Comparison of ENCODE assay signal across 8 cellular contexts in the genomic region with DNA sequence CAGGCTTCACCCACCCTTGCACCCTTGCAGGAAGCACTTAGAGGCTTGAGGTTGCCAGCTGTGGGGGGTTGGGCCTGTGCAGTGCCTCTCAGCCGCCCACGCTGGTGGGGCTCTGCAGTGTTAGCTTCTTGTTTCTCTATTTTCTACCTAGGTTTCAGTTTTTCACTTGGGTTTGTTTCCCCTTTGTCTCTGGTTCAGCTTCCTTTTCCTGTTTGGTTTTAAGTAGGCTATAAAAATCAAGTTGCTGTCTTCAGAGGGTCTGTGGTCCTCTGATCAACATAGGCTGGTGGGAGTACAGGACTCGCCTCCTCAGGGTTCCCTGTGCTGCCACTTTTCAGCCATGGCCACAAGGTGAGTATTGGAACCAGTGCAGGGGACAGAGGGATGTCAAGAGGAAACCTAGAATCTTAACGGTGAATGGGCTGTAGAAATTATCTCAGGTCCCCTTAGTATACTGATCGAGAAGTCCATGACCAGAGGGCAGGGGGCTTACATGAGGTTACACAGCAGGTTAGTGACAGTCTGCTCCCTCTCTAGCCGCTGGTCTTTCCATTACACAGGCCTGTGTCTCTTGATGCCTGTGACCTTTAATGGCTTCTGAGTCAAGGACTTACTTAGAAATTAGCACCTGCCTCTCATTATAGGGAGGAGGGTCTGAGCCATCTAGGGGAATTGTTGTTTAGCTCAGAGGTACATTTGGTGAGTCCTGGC. TPM values are rescaled to one million over a fixed set of nuclear protein-coding genes. Genes with fewer than 3 reads are reported as not detected.
A peak's percentile ranks its signal among the peaks of the same experiment; 100 is the strongest.
DNase-seq lines count a peak whose midpoint lies in the region; ATAC-seq and TF ChIP-seq lines count a peak whose summit lies in the region.

A gene with protein sequence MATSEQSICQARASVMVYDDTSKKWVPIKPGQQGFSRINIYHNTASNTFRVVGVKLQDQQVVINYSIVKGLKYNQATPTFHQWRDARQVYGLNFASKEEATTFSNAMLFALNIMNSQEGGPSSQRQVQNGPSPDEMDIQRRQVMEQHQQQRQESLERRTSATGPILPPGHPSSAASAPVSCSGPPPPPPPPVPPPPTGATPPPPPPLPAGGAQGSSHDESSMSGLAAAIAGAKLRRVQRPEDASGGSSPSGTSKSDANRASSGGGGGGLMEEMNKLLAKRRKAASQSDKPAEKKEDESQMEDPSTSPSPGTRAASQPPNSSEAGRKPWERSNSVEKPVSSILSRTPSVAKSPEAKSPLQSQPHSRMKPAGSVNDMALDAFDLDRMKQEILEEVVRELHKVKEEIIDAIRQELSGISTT (plus strand): TSS at position 262 of the 711 bp plus-strand sequence. CDS start 79 bp downstream, at position 341.

- CTCF ChIA-PET in activated naive CD4-positive, alpha-beta T cell treated with anti-CD3 and anti-CD28 coated beads, Interleukin-2, amount 10 ng/mL, durations not matched to agents 7 days and 5 days (lab: Charles Lee): interaction anchor here (0.8 to 22.9 kb wide), 7 partner anchors 8 to 159 kb away, joined by 3 to 488 read pairs (median 8); no protein-coding TSS in a partner anchor

- H3K36me3 Mint-ChIP-seq in activated naive CD4-positive, alpha-beta T cell treated with anti-CD3 and anti-CD28 coated beads, Interleukin-2, amount 10 ng/mL, durations not matched to agents 7 days and 5 days: peaks cover 47% of the 10 kb centered on the region

- peak within 1 kb of the TSS; percentile 80 to 93 (median 84) for H3K27ac ChIP-seq in Peyer's patch

- peak within 1 kb of the TSS; percentile 90 for H3K4me3 Mint-ChIP-seq in activated naive CD4-positive, alpha-beta T cell treated with anti-CD3 and anti-CD28 coated beads, Interleukin-2, amount 10 ng/mL, durations not matched to agents 7 days and 5 days

- H3K36me3 ChIP-seq in Peyer's patch: no peaks in the 10 kb centered on the region

- H3K9me3 Mint-ChIP-seq in activated naive CD4-positive, alpha-beta T cell treated with anti-CD3 and anti-CD28 coated beads, Interleukin-2, amount 10 ng/mL, durations not matched to agents 7 days and 5 days: no peaks in the 10 kb centered on the region

- no peaks in the 10 kb centered on the region for H3K9me3 ChIP-seq in Peyer's patch

- no peaks in the 10 kb centered on the region for H3K27me3 Mint-ChIP-seq in activated naive CD4-positive, alpha-beta T cell treated with anti-CD3 and anti-CD28 coated beads, Interleukin-2, amount 10 ng/mL, durations not matched to agents 7 days and 5 days

- no peaks in the 10 kb centered on the region for H3K27me3 ChIP-seq in Peyer's patch

- ATAC-seq in GM18519 (IDR thresholded peaks at IDR 0.05; ENCODE audit: low FRiP score, unreplicated experiment) (peak; percentile 36), HG02870 (IDR thresholded peaks at IDR 0.05; ENCODE audit: unreplicated experiment) (peak; percentile 37), left colon (peak; percentile 52)

- peak in 2 of 3 donors; percentile 90 to 93 for DNase-seq in Peyer's patch
- DNase-seq in activated naive CD4-positive, alpha-beta T cell treated with anti-CD3 and anti-CD28 coated beads, Interleukin-2, amount 10 ng/mL, durations not matched to agents 7 days and 5 days: peak; percentile 88
- peak; percentile 48 to 70 for DNase-seq in left colon
- DNase-seq in stimulated activated CD4-positive, alpha-beta T cell treated with anti-CD3 and anti-CD28 coated beads, TNF-alpha, amount 100 ng/mL, for 4 hours (ENCODE audit: low read depth in 3 of 3): peak; percentile 69 to 76 (median 73)
- no peak for DNase-seq in DMS79 (lab: John Stamatoyannopoulos, UW)
- DNase-seq in NCI-H226: no peak

- H3K27ac Mint-ChIP-seq in activated naive CD4-positive, alpha-beta T cell treated with anti-CD3 and anti-CD28 coated beads, Interleukin-2, amount 10 ng/mL, durations not matched to agents 7 days and 5 days: peak within 1 kb of the TSS; percentile 99

- H3K4me1 ChIP-seq in Peyer's patch: peaks cover 0 to 20% (median 6%) of the 10 kb centered on the region in 4 donors

- peaks cover 49% of the 10 kb centered on the region for H3K4me1 Mint-ChIP-seq in activated naive CD4-positive, alpha-beta T cell treated with anti-CD3 and anti-CD28 coated beads, Interleukin-2, amount 10 ng/mL, durations not matched to agents 7 days and 5 days

- no peak for TF ChIP-seq CTCF in Peyer's patch (IDR thresholded peaks at IDR 0.05)

- intact Hi-C loops in left colon (cut with DNase I, micrococcal nuclease): no loop called here

- H3K4me3 ChIP-seq in Peyer's patch: peak within 1 kb of the TSS; percentile 37 to 51 (median 46)

- peak; percentile 24 to 46 for TF ChIP-seq POLR2A in Peyer's patch (IDR thresholded peaks at IDR 0.05)

RNA-seq across cellular contexts. Expression of the gene that starts here (rescaled TPM):
- total RNA-seq in Peyer's patch (100 to 1,000 TPM in 2 of 4 donors, 10 to 100 TPM in 2; 44.9 to 409 (median 110) TPM), left colon (10 to 100 TPM in 1 of 2 donors, 1 to 10 TPM in 1; 9.7 to 25.0 TPM)

Comparison
In these comparisons a context has a peak if more than half of its experiments do, and no peak if none do; other contexts are left out.
1. DNase-seq: peak in Peyer's patch (2 of 3), activated naive CD4-positive, alpha-beta T cell treated with anti-CD3 and anti-CD28 coated beads, Interleukin-2, amount 10 ng/mL, durations not matched to agents 7 days and 5 days (single experiment), left colon (2 of 2) and stimulated activated CD4-positive, alpha-beta T cell treated with anti-CD3 and anti-CD28 coated beads, TNF-alpha, amount 100 ng/mL, for 4 hours (3 of 3); none in DMS79 (single experiment) and NCI-H226 (single experiment).
2. Peak in every context shown above with its lines, with median percentiles within 50 percentile points of each other: ATAC-seq.